In the genomic region with DNA sequence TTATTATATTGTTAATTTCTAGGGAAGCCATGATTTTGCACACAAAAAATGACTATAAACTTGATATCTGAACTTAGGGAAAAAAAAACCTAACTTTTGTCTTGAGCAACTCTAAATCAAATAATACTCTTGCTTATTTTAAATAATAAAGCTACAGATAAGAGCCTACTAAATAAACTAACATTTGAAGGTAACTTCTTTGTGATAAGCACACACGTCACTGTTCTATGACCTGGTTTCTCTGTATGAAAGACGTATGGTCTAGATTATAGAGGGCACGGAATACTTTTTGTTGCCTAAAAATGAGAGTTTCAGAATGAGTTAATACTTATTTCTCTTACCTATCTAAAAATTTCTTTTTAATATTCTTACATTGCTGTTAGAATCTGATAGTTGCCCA, we compare ENCODE assay signal across 29 cellular contexts.
DNase-seq lines count a peak whose midpoint lies in the region; ATAC-seq, FAIRE-seq and TF ChIP-seq lines count a peak whose summit lies in the region.
"Had no signal": no experiment of that assay in that cellular context is flagged by ENCODE, and none has a peak within 500 bp of the region (broad histone marks: within the 10 kb centered on the region; RNA-seq: fewer than 3 reads in every experiment).

No MANE protein-coding gene starts in this region.

- H3K27ac ChIP-seq in pancreas: no peak overlapping the region
- H3K27ac ChIP-seq: 22Rv1; A549; BLaER1; BLaER1 treated with 17β-estradiol and CSF1 and Interleukin-3, amounts not matched to agents 10 nM and 100 nM; C4-2B had no signal

- TF ChIP-seq CTCF in pancreas (IDR thresholded peaks at IDR 0.05): no peak

- intact Hi-C loops in pancreas (cut with DNase I): no loop called here

- H3K4me3 ChIP-seq in pancreas: no peak overlapping the region
- H3K4me3 ChIP-seq: A549; BLaER1; BLaER1 treated with 17β-estradiol and CSF1 and Interleukin-3, amounts not matched to agents 10 nM and 100 nM had no signal

- H3K9me3 ChIP-seq in pancreas: no peaks in the 10 kb centered on the region
- H3K9me3 ChIP-seq: A549, BE2C had no signal

- DNase-seq in pancreas: no peak
- no peak for DNase-seq in NK-92 treated with Interleukin-12 subunit alpha and Interleukin-12 subunit beta, amount 100 ng/mL, for 24 hours (lab: John Stamatoyannopoulos, UW)
- DNase-seq in mucosa of gallbladder (ENCODE audit: low spot score): no peak
- DNase-seq: 8988T; ACHN; AML-193; BE2C; C1 segment of cervical spinal cord; Caco-2; Calu3; CD4-positive, alpha-beta memory T cell; CD4-positive, alpha-beta T cell; CD4-positive, CD25-positive, alpha-beta regulatory T cell; CD8-positive, alpha-beta memory T cell; CD8-positive, alpha-beta T cell; COR-L47; DMS 273 treated with DMSO at 0.1 percent for 48 hours; DMS153; DMS79; DMS79 treated with DMSO at 0.1 percent for 48 hours; DND-41 had no signal

- peak in 3 of 4 donors; percentile 25 to 71 (median 61) for ATAC-seq in pancreas
- ATAC-seq: A549; CD8-positive, alpha-beta T cell had no signal

- H3K36me3 ChIP-seq in pancreas: no peaks in the 10 kb centered on the region
- H3K36me3 ChIP-seq: BE2C; BLaER1; BLaER1 treated with 17β-estradiol and CSF1 and Interleukin-3, amounts not matched to agents 10 nM and 100 nM had no signal

- H3K4me1 ChIP-seq in pancreas: no peaks in the 10 kb centered on the region
- H3K4me1 ChIP-seq: Caco-2 had no signal

- 37 to 41% methylated on average over 3 of the region's 3 CpGs for WGBS in pancreas, 2 donors

- FAIRE-seq in islet of Langerhans (lab: Jason Lieb, UNC): peak; percentile 9
- FAIRE-seq in pancreas (lab: Jason Lieb, UNC): no peak
- FAIRE-seq: A204.1, A549, D721Med had no signal

- no peaks in the 10 kb centered on the region for H3K27me3 ChIP-seq in pancreas
- H3K27me3 ChIP-seq: BE2C; BLaER1; BLaER1 treated with 17β-estradiol and CSF1 and Interleukin-3, amounts not matched to agents 10 nM and 100 nM had no signal
